ENCODE assay signal across 14 cellular contexts in genomic region chr12:109771746-109772621, GRCh38. TPM values are rescaled to one million over a fixed set of nuclear protein-coding genes. Genes with fewer than 3 reads are reported as not detected.
A peak's percentile ranks its signal among the peaks of the same experiment; 100 is the strongest.
DNase-seq lines count a peak whose midpoint lies in the region; ATAC-seq, FAIRE-seq and TF ChIP-seq lines count a peak whose summit lies in the region.
"Had no signal": no experiment of that assay in that cellular context is flagged by ENCODE, and none has a peak within 500 bp of the region (broad histone marks: within the 10 kb centered on the region; RNA-seq: fewer than 3 reads in every experiment).

No MANE protein-coding gene starts in this region.

- H2BK15ac ChIP-seq in H1 (ENCODE audit: low read length), result peak overlapping the region; percentile 81; the same call in 1 of the 2 replicates

- peak; percentile 54 to 74 for TF ChIP-seq RAD21 in H1 (IDR thresholded peaks at IDR 0.05 in 1 of 2, conservative IDR thresholded peaks at IDR 0.05 in 1 of 2; ENCODE audit: low read depth in 2 of 2, low read length in 2 of 2)

- intact Hi-C loops in sciatic nerve (cut with DNase I), result loop anchor here (10.0 kb wide), 1 partner anchor 347 kb away; no protein-coding TSS in a partner anchor

- H3K27ac ChIP-seq in MM.1S (ENCODE audit: low read length) (no peak overlapping the region), H1 (ENCODE audit: low read depth, low read length) (no peak overlapping the region)

- no peaks in the 10 kb centered on the region for H3K27me3 Mint-ChIP-seq in activated T-cell treated with anti-CD3 and anti-CD28 coated beads, Interleukin-2, amount 50 U/mL, for 4 hours (ENCODE audit: low read depth)
- H3K27me3 Mint-ChIP-seq in activated T-cell treated with anti-CD3 and anti-CD28 coated beads, Interleukin-2, amount 50 U/mL, for 72 hours (ENCODE audit: low read depth), result no peaks in the 10 kb centered on the region
- H3K27me3 Mint-ChIP-seq: activated naive CD4-positive, alpha-beta T cell treated with anti-CD3 and anti-CD28 coated beads, Interleukin-2, amount 50 U/mL, for 24 hours; T-cell had no signal

- no peak for FAIRE-seq in H1 (lab: Jason Lieb, UNC)
- FAIRE-seq: colon had no signal

- H3F3A ChIP-seq in MM.1S (ENCODE audit: insufficient read depth, low read length), result no peaks in the 10 kb centered on the region

- ATAC-seq in activated T-cell treated with anti-CD3 and anti-CD28 coated beads, Interleukin-2, amount 50 U/mL, for 4 hours, result no peak
- no peak for ATAC-seq in activated T-cell treated with anti-CD3 and anti-CD28 coated beads, Interleukin-2, amount 50 U/mL, for 72 hours (replicated peaks in 1 of 2)
- ATAC-seq in sciatic nerve (no peak), GM18502 (IDR thresholded peaks at IDR 0.05; ENCODE audit: poor library complexity, unreplicated experiment) (no peak)
- ATAC-seq: T-cell had no signal

- no peaks in the 10 kb centered on the region for H3K23me2 ChIP-seq in H1 (ENCODE audit: low read depth, low read length)

- no peak overlapping the region for H3K18ac ChIP-seq in H1 (ENCODE audit: extremely low read depth, low read length)

- H2AK5ac ChIP-seq in H1 (ENCODE audit: low read depth, low read length), result no peak overlapping the region; the same call in 1 of the 2 replicates

- H4K91ac ChIP-seq in H1 (replicated peaks; ENCODE audit: insufficient read length, low read length), result no peak overlapping the region

- H3K36me3 ChIP-seq in MM.1S (replicated peaks; ENCODE audit: insufficient read depth, low read length) (no peaks in the 10 kb centered on the region), H1 (ENCODE audit: control insufficient read depth in 2 of 4, insufficient read depth in 4 of 4, low read length in 3 of 4) (no peaks in the 10 kb centered on the region)

- TF ChIP-seq EP300 in H1 (IDR thresholded peaks at IDR 0.05; ENCODE audit: borderline replicate concordance in 1 of 2, low read depth in 2 of 2, low read length in 2 of 2), result no peak

- no peak for DNase-seq in activated T-cell treated with anti-CD3 and anti-CD28 coated beads, Interleukin-2, amount 50 U/mL, for 4 hours
- DNase-seq in activated T-cell treated with anti-CD3 and anti-CD28 coated beads, Interleukin-2, amount 50 U/mL, for 72 hours, result no peak
- DNase-seq in MM.1S (no peak), H1 (ENCODE audit: low read depth in 1 of 2, low spot score in 2 of 2) (peak in 1 of 2 experiments; percentile 47), sciatic nerve (ENCODE audit: low spot score) (peak; percentile 40)
- no peak for DNase-seq in effector CD4-positive, alpha-beta T cell
- DNase-seq in stimulated activated naive CD4-positive, alpha-beta T cell (lab: John Stamatoyannopoulos, UW), result no peak
- DNase-seq: activated CD4-positive, alpha-beta T cell treated with anti-CD3 and anti-CD28 coated beads for 4 hours; NCI-H2081 treated with DMSO at 0.1 percent for 48 hours; stimulated activated CD8-positive, alpha-beta memory T cell treated with anti-CD3 and anti-CD28 coated beads, Interleukin-4, amount 100 ng/mL, for 48 hours had no signal

- no peak overlapping the region for H4K5ac ChIP-seq in H1 (ENCODE audit: insufficient read length, low read depth, low read length)

- H3K36me3 Mint-ChIP-seq in activated T-cell treated with anti-CD3 and anti-CD28 coated beads, Interleukin-2, amount 50 U/mL, for 4 hours (ENCODE audit: insufficient read depth), result no peaks in the 10 kb centered on the region
- H3K36me3 Mint-ChIP-seq in activated T-cell treated with anti-CD3 and anti-CD28 coated beads, Interleukin-2, amount 50 U/mL, for 72 hours (ENCODE audit: insufficient read depth in 2 of 2), result no peaks in the 10 kb centered on the region
- H3K36me3 Mint-ChIP-seq: activated naive CD4-positive, alpha-beta T cell treated with anti-CD3 and anti-CD28 coated beads, Interleukin-2, amount 50 U/mL, for 24 hours; T-cell had no signal

- H3K9ac ChIP-seq in MM.1S (ENCODE audit: low read length) (0 out of 2 replicates have a peak overlapping the region, but pooled peaks have one; percentile 41), H1 (replicated peaks in 1 of 4; ENCODE audit: extremely low read depth in 1 of 4, low read depth in 3 of 4, low read length in 3 of 4) (no peak overlapping the region)

- H3K4me1 ChIP-seq in MM.1S (ENCODE audit: low read length) (no peaks in the 10 kb centered on the region), H1 (replicated peaks in 1 of 4; ENCODE audit: control insufficient read depth in 3 of 4, insufficient read depth in 4 of 4, low read length in 3 of 4) (peaks cover 0 to 7% (median 2%) of the 10 kb centered on the region in 4 experiments; a peak in 1 of 7 replicates)

- peak overlapping the region; percentile 19 for H3K4me3 Mint-ChIP-seq in activated T-cell treated with anti-CD3 and anti-CD28 coated beads, Interleukin-2, amount 50 U/mL, for 4 hours
- no peak overlapping the region for H3K4me3 Mint-ChIP-seq in activated T-cell treated with anti-CD3 and anti-CD28 coated beads, Interleukin-2, amount 50 U/mL, for 72 hours
- H3K4me3 Mint-ChIP-seq: T-cell had no signal

- H3K9me2 ChIP-seq in MM.1S (replicated peaks; ENCODE audit: insufficient read depth, low read length), result no peaks in the 10 kb centered on the region

- H3K79me1 ChIP-seq in H1 (ENCODE audit: low read depth, low read length), result no peaks in the 10 kb centered on the region

- no peaks in the 10 kb centered on the region for H3K9me3 Mint-ChIP-seq in activated T-cell treated with anti-CD3 and anti-CD28 coated beads, Interleukin-2, amount 50 U/mL, for 4 hours
- H3K9me3 Mint-ChIP-seq in activated T-cell treated with anti-CD3 and anti-CD28 coated beads, Interleukin-2, amount 50 U/mL, for 72 hours, result no peaks in the 10 kb centered on the region
- H3K9me3 Mint-ChIP-seq: activated naive CD4-positive, alpha-beta T cell treated with anti-CD3 and anti-CD28 coated beads, Interleukin-2, amount 50 U/mL, for 24 hours; T-cell had no signal

- POLR2A ChIA-PET in H1 (lab: Charles Lee; ENCODE audit: partially characterized antibody), result interaction anchor here (1.2 to 1.4 kb wide), 2 partner anchors 12 to 173 kb away, joined by 3 read pairs; no protein-coding TSS in a partner anchor

- H3K27ac Mint-ChIP-seq in activated T-cell treated with anti-CD3 and anti-CD28 coated beads, Interleukin-2, amount 50 U/mL, for 72 hours, result no peak overlapping the region
- H3K27ac Mint-ChIP-seq: activated naive CD4-positive, alpha-beta T cell treated with anti-CD3 and anti-CD28 coated beads, Interleukin-2, amount 50 U/mL, for 24 hours; T-cell had no signal

- H2BK120ac ChIP-seq in H1 (replicated peaks; ENCODE audit: low read depth, low read length), result no peak overlapping the region

- H3K4me2 ChIP-seq in MM.1S (ENCODE audit: low read depth, low read length) (peak overlapping the region; percentile 87; the same call in 1 of the 2 replicates), H1 (ENCODE audit: insufficient read depth in 1 of 2, low read depth in 2 of 2, low read length in 2 of 2) (no peak overlapping the region)

- H3K4me1 Mint-ChIP-seq in activated T-cell treated with anti-CD3 and anti-CD28 coated beads, Interleukin-2, amount 50 U/mL, for 4 hours (ENCODE audit: low read depth), result peaks cover 5% of the 10 kb centered on the region
- H3K4me1 Mint-ChIP-seq in activated T-cell treated with anti-CD3 and anti-CD28 coated beads, Interleukin-2, amount 50 U/mL, for 72 hours (ENCODE audit: low read depth), result peaks cover 6% of the 10 kb centered on the region

- peak overlapping the region; percentile 80; the same call in 1 of the 2 replicates for H2BK12ac ChIP-seq in H1 (ENCODE audit: low read depth, low read length)

- no peak overlapping the region for H2BK5ac ChIP-seq in H1 (ENCODE audit: low read depth, low read length)

- no peak for TF ChIP-seq POLR2A in H1 (IDR thresholded peaks at IDR 0.05; ENCODE audit: control extremely low read depth in 1 of 2, low read depth in 2 of 2, low read length in 2 of 2)

- H4K8ac ChIP-seq in H1 (ENCODE audit: extremely low read depth, insufficient read depth, low read length), result no peak overlapping the region; the same call in 1 of the 2 replicates

- H3K4ac ChIP-seq in H1 (replicated peaks; ENCODE audit: insufficient read length, low read depth, low read length), result peak overlapping the region; percentile 59

- H3K79me2 ChIP-seq in MM.1S (ENCODE audit: low read length) (no peaks in the 10 kb centered on the region), H1 (ENCODE audit: control insufficient read depth in 1 of 2, insufficient read depth in 2 of 2, low read length in 2 of 2) (no peaks in the 10 kb centered on the region)

- TF ChIP-seq CTCF in MM.1S (IDR thresholded peaks at IDR 0.05; ENCODE audit: low read length) (no peak), H1 (IDR thresholded peaks at IDR 0.05; ENCODE audit: control extremely low read depth in 1 of 3, insufficient read depth in 1 of 3, low read depth in 1 of 3, low read length in 3 of 3) (peak in 2 of 3 experiments; percentile 47 to 49; a peak in 3 of 4 replicates)

- CTCF ChIA-PET in H1 (lab: Charles Lee; ENCODE audit: partially characterized antibody), result interaction anchor here (0.6 to 11.2 kb wide), 24 partner anchors 10 to 339 kb away, joined by 3 to 163 read pairs (median 4); partner anchors contain the start of gene FAM222A

- H3K56ac ChIP-seq in H1 (replicated peaks; ENCODE audit: insufficient read length, low read depth, low read length), result no peak overlapping the region

- 0 out of 2 replicates have a peak overlapping the region, but pooled peaks have one; percentile 9 for H2BK20ac ChIP-seq in H1 (ENCODE audit: low read length)

- no peak overlapping the region for H2AFZ ChIP-seq in MM.1S (ENCODE audit: low read length)
- no peak overlapping the region for H2AFZ ChIP-seq in H1 (ENCODE audit: low read length)

- no peak overlapping the region for H3K23ac ChIP-seq in H1 (ENCODE audit: insufficient read length)

- H3K9me3 ChIP-seq in MM.1S (replicated peaks; ENCODE audit: insufficient read depth, low read length), result no peaks in the 10 kb centered on the region
- H3K9me3 ChIP-seq in H1 (ENCODE audit: insufficient read depth in 2 of 2, low read depth in 1 of 2, low read length in 1 of 2), result no peaks in the 10 kb centered on the region

- H3K4me3 ChIP-seq in MM.1S (ENCODE audit: low read length), result peak overlapping the region; percentile 60
- H3K4me3 ChIP-seq in H1 (ENCODE audit: extremely low read depth in 1 of 4, insufficient read depth in 2 of 4, low read depth in 3 of 4, low read length in 4 of 4), result no peak overlapping the region

- no peak overlapping the region for H3K14ac ChIP-seq in H1 (ENCODE audit: insufficient read length)

- 80% methylated on average over 17 of the region's 17 CpGs; no CpG with 5 or more reads in 1 of the 2 experiments for WGBS in H1 (ENCODE audit: extremely low coverage in 1 of 2, insufficient coverage in 1 of 2, insufficient read length in 1 of 2, insufficient replicate concordance in 2 of 2, low coverage in 1 of 2, low lambda C conversion rate in 2 of 2, missing lambda C conversion rate in 1 of 2), 2 experiments

- H3K27me3 ChIP-seq in MM.1S (replicated peaks; ENCODE audit: insufficient read depth, low read length) (no peaks in the 10 kb centered on the region), H1 (replicated peaks in 1 of 4; ENCODE audit: control insufficient read depth in 3 of 4, extremely low read depth in 1 of 4, insufficient read depth in 3 of 4, low read length in 3 of 4) (no peaks in the 10 kb centered on the region)

- H4K20me1 ChIP-seq in MM.1S (ENCODE audit: insufficient read depth, low read length) (no peaks in the 10 kb centered on the region), H1 (replicated peaks in 1 of 2; ENCODE audit: control insufficient read depth in 1 of 2, insufficient read depth in 2 of 2, low read length in 2 of 2) (no peaks in the 10 kb centered on the region)

RNA-seq across cellular contexts. Expression of gene FAM222A, which starts 58.4 kb away (rescaled TPM):
- 1 to 10 TPM; 4.2 to 6.7 (median 4.8) TPM for total RNA-seq in activated T-cell treated with anti-CD3 and anti-CD28 coated beads, Interleukin-2, amount 50 U/mL, for 4 hours
- under 1 TPM; 0.53 to 0.55 TPM for total RNA-seq in activated T-cell treated with anti-CD3 and anti-CD28 coated beads, Interleukin-2, amount 50 U/mL, for 72 hours
- total RNA-seq in H1 (2021; fragmentation: NEBNext Ultra II Directional; extraction: Animal tissue kit (Norgen Biotek cat#: 25700)), result 1.1 and 1.5 TPM in 2 replicates
- polyA plus RNA-seq in H1 (2011; rRNA removed), result 0.94 and 1.6 TPM in 2 replicates
- polyA plus RNA-seq in H1 (2011; cell fraction: cytosol; rRNA removed), result 0.85 TPM
- 0.93 TPM for polyA plus RNA-seq in H1 (2011; cell fraction: nucleus; rRNA removed)
- 0.81 to 1.1 TPM (median 0.88 TPM) in 4 replicates for polyA plus RNA-seq in H1 (2012, experiment 1 of 2)
- polyA plus RNA-seq in H1 (2012, experiment 2 of 2), result 0.91 TPM
- 1.1 TPM for polyA plus RNA-seq in H1 (2013, experiment 1 of 2)
- 1.1 TPM for polyA plus RNA-seq in H1 (2013, experiment 2 of 2)
- 0.61 and 0.95 TPM in 2 replicates for polyA minus RNA-seq in H1 (2011; rRNA and poly(A)+ RNA removed)
- 1.9 TPM for polyA minus RNA-seq in H1 (2011; cell fraction: cytosol; rRNA and poly(A)+ RNA removed)
- polyA minus RNA-seq in H1 (2011; cell fraction: nucleus; rRNA and poly(A)+ RNA removed), result 2.7 TPM
- 4.7 TPM for total RNA-seq in sciatic nerve
